12 cellular contexts compared by ENCODE assay signal in the genomic region with DNA sequence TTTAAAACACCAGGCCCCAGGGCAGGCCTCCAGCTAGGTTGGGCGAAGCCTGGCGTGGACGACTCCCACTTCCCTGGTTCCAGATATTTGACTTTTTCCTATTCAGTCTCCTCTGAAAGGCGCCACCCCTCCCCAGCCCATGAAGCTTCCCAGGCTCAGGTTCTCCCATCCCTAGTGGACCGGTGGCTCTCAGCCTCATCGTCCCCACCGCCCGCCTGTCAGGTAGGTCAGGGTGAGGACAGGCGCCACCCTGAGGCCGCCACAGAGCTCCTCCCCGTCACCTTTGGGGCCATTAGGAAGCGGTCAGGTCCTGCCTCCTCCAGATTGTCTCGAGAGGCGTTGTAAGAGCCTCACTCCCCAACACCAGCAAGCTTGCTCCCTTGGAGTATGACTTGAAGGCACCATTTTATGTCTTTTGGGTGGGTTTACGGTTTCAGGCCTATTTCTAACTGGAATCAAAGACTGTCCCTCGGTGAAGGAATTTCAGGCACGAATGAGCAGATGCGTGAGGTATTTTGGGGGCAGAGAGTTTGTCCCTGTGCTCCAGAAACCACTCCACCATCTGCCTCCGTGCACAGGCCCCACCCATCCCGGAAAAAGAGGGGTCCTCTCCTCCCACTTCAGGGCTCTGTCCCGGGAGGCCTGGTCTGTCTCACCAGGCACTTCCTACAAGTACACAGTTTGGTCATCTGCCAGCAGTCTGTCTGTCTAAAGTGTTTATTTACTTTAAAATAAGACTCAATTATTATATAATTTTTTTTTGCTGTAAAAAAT. TPM values are rescaled to one million over a fixed set of nuclear protein-coding genes. Genes with fewer than 3 reads are reported as not detected.
DNase-seq lines count a peak whose midpoint lies in the region; ATAC-seq and TF ChIP-seq lines count a peak whose summit lies in the region.
"Had no signal": no experiment of that assay in that cellular context is flagged by ENCODE, and none has a peak within 500 bp of the region (broad histone marks: within the 10 kb centered on the region; RNA-seq: fewer than 3 reads in every experiment).

No MANE protein-coding gene starts in this region.

- ATAC-seq in HG03139 (IDR thresholded peaks at IDR 0.05; ENCODE audit: unreplicated experiment) = no peak
- ATAC-seq: activated naive CD8-positive, alpha-beta T cell treated with anti-CD3 and anti-CD28 coated beads, Interleukin-2, amount 50 U/mL, for 24 hours had no signal

- peaks cover 69% of the 10 kb centered on the region for H3K4me1 Mint-ChIP-seq in chondrocyte (ENCODE audit: low read depth)

- H3K9me3 ChIP-seq in smooth muscle cell (replicated peaks; ENCODE audit: low read depth) = no peaks in the 10 kb centered on the region
- H3K9me3 ChIP-seq: stomach had no signal

- no peak for TF ChIP-seq CTCF in chondrocyte (IDR thresholded peaks at IDR 0.05)
- TF ChIP-seq CTCF in smooth muscle cell (IDR thresholded peaks at IDR 0.05; ENCODE audit: borderline replicate concordance, insufficient read depth, poor library complexity, severe bottlenecking) = no peak

- H3K36me3 Mint-ChIP-seq in chondrocyte (ENCODE audit: low read depth) = peaks cover 4% of the 10 kb centered on the region

- H3K27me3 Mint-ChIP-seq in chondrocyte (ENCODE audit: low read depth) = no peaks in the 10 kb centered on the region

- H3K27ac Mint-ChIP-seq in chondrocyte (ENCODE audit: unreplicated experiment) = peak overlapping the region; percentile 88
- H3K27ac Mint-ChIP-seq: activated CD4-positive, alpha-beta memory T cell treated with anti-CD3 and anti-CD28 coated beads, Interleukin-2, amount 10 ng/mL, durations not matched to agents 7 days and 5 days; activated naive CD8-positive, alpha-beta T cell treated with anti-CD3 and anti-CD28 coated beads, Interleukin-2, amount 50 U/mL, for 24 hours had no signal

- H3K27ac ChIP-seq in smooth muscle cell (ENCODE audit: low read depth) = peak overlapping the region; percentile 40

- peak overlapping the region; percentile 35 for H3K4me3 Mint-ChIP-seq in chondrocyte (ENCODE audit: unreplicated experiment)
- H3K4me3 Mint-ChIP-seq: activated CD4-positive, alpha-beta memory T cell treated with anti-CD3 and anti-CD28 coated beads, Interleukin-2, amount 10 ng/mL, durations not matched to agents 7 days and 5 days; activated naive CD8-positive, alpha-beta T cell treated with anti-CD3 and anti-CD28 coated beads, Interleukin-2, amount 50 U/mL, for 24 hours had no signal

- no peak overlapping the region for H2AFZ ChIP-seq in smooth muscle cell (ENCODE audit: low read depth)

- no peak overlapping the region for H3K4me3 ChIP-seq in smooth muscle cell
- H3K4me3 ChIP-seq: stomach had no signal

- peak overlapping the region; percentile 56 for H3K4me2 ChIP-seq in smooth muscle cell

- H3K36me3 ChIP-seq in smooth muscle cell (ENCODE audit: low read depth) = no peaks in the 10 kb centered on the region
- H3K36me3 ChIP-seq: stomach had no signal

- peaks cover 7% of the 10 kb centered on the region for H3K79me2 ChIP-seq in smooth muscle cell (ENCODE audit: low read depth)

- no peak overlapping the region for H3K9ac ChIP-seq in smooth muscle cell (ENCODE audit: low read depth)

- H3K4me1 ChIP-seq in smooth muscle cell (ENCODE audit: low read depth) = peaks cover 8% of the 10 kb centered on the region

- H3K9me3 Mint-ChIP-seq in chondrocyte (ENCODE audit: low read depth) = no peaks in the 10 kb centered on the region

- DNase-seq in HS-27A (ENCODE audit: low read depth) (peak; percentile 68), chondrocyte (ENCODE audit: low spot score) (peak; percentile 71), hepatic stellate cell (ENCODE audit: low spot score) (peak; percentile 94), smooth muscle cell (lab: John Stamatoyannopoulos, UW; ENCODE audit: unreplicated experiment) (no peak), NCI-H1436 treated with DMSO at 0.1 percent for 48 hours (lab: John Stamatoyannopoulos, UW) (no peak), middle frontal gyrus (ENCODE audit: extremely low spot score, low spot score) (no peak)
- no peak for DNase-seq in stimulated activated CD4-positive, alpha-beta T cell treated with anti-CD3 and anti-CD28 coated beads, Interleukin-4, amount 100 ng/mL, for 24 hours
- DNase-seq: activated CD4-positive, alpha-beta memory T cell treated with anti-CD3 and anti-CD28 coated beads, Interleukin-2, amount 10 ng/mL, durations not matched to agents 7 days and 5 days; activated naive CD8-positive, alpha-beta T cell treated with anti-CD3 and anti-CD28 coated beads, Interleukin-2, amount 50 U/mL, for 24 hours; NCI-H510A treated with DMSO at 0.1 percent for 48 hours; stomach had no signal

- WGBS in smooth muscle cell (ENCODE audit: low lambda C conversion rate) = 44% methylated on average over 21 of the region's 21 CpGs

- peaks cover 7% of the 10 kb centered on the region for H3F3A ChIP-seq in smooth muscle cell (ENCODE audit: low read depth)

- no peaks in the 10 kb centered on the region for H3K27me3 ChIP-seq in smooth muscle cell (ENCODE audit: low read depth)
- H3K27me3 ChIP-seq: stomach had no signal

- H4K20me1 ChIP-seq in smooth muscle cell (ENCODE audit: low read depth) = peaks cover 79% of the 10 kb centered on the region

RNA-seq across cellular contexts. Expression of gene TSPAN9, which starts 55.6 kb away (rescaled TPM):
- total RNA-seq in chondrocyte (50.4 to 98.1 TPM (median 54.4 TPM) in 3 replicates), smooth muscle cell (29.8 and 46.9 TPM in 2 replicates)
- 14.4 and 17.7 TPM in 2 replicates for polyA plus RNA-seq in smooth muscle cell

Comparison
In these comparisons a context has a peak if more than half of its experiments do, and no peak if none do; other contexts are left out.
1. DNase-seq: peak in HS-27A (single experiment), chondrocyte (single experiment) and hepatic stellate cell (single experiment); none in smooth muscle cell (single experiment), stimulated activated CD4-positive, alpha-beta T cell treated with anti-CD3 and anti-CD28 coated beads, Interleukin-4, amount 100 ng/mL, for 24 hours (single experiment), NCI-H1436 treated with DMSO at 0.1 percent for 48 hours (single experiment) and middle frontal gyrus (single experiment).